9 cellular contexts compared by ENCODE assay signal in genomic region chr10:26890956-26891355, GRCh38. TPM values are rescaled to one million over a fixed set of nuclear protein-coding genes. Genes with fewer than 3 reads are reported as not detected.
DNase-seq lines count a peak whose midpoint lies in the region; ATAC-seq, FAIRE-seq and TF ChIP-seq lines count a peak whose summit lies in the region.
"Had no signal": no experiment of that assay in that cellular context is flagged by ENCODE, and none has a peak within 500 bp of the region (broad histone marks: within the 10 kb centered on the region; RNA-seq: fewer than 3 reads in every experiment).

No MANE protein-coding gene starts in this region.

- H3K36me3 ChIP-seq in fibroblast of lung (ENCODE audit: control insufficient read depth, insufficient read depth, low read length) (no peaks in the 10 kb centered on the region), pancreas (no peaks in the 10 kb centered on the region)

- 59 to 63% methylated on average over 5 of the region's 5 CpGs for WGBS in pancreas, 2 donors

- no peak for FAIRE-seq in pancreas (lab: Jason Lieb, UNC)
- FAIRE-seq: endometrium had no signal

- H2AFZ ChIP-seq in fibroblast of lung (ENCODE audit: low read length): no peak overlapping the region

- H3K4me3 ChIP-seq in fibroblast of lung (replicated peaks in 1 of 4; ENCODE audit: control extremely low read depth in 1 of 4, insufficient read depth in 1 of 4, low read depth in 3 of 4, low read length in 4 of 4) (no peak overlapping the region), pancreas (no peak overlapping the region)

- H3K27me3 Mint-ChIP-seq in activated CD4-positive, alpha-beta T cell treated with anti-CD3 and anti-CD28 coated beads for 36 hours: peaks cover 3% of the 10 kb centered on the region

- H3K4me2 ChIP-seq in fibroblast of lung (ENCODE audit: extremely low read depth, insufficient read depth, low read length): no peak overlapping the region

- H3K27me3 ChIP-seq in fibroblast of lung (ENCODE audit: control insufficient read depth, insufficient read depth, low read length) (no peaks in the 10 kb centered on the region), pancreas (peaks cover 0 to 2% (median 0%) of the 10 kb centered on the region in 4 donors)

- no peaks in the 10 kb centered on the region for H3K36me3 Mint-ChIP-seq in activated CD4-positive, alpha-beta T cell treated with anti-CD3 and anti-CD28 coated beads for 36 hours (ENCODE audit: low read depth)

- no peaks in the 10 kb centered on the region for H3K4me1 ChIP-seq in fibroblast of lung (ENCODE audit: control insufficient read depth, extremely low read depth, insufficient read depth, low read length)
- no peaks in the 10 kb centered on the region for H3K4me1 ChIP-seq in pancreas

- no peak overlapping the region for H3K27ac ChIP-seq in fibroblast of lung (ENCODE audit: insufficient read depth, low read length)
- no peak overlapping the region for H3K27ac ChIP-seq in pancreas

- H3K79me2 ChIP-seq in fibroblast of lung (ENCODE audit: control insufficient read depth, insufficient read depth, low read length): no peaks in the 10 kb centered on the region

- H3K9me3 Mint-ChIP-seq in activated CD4-positive, alpha-beta T cell treated with anti-CD3 and anti-CD28 coated beads for 36 hours (ENCODE audit: low read depth): no peaks in the 10 kb centered on the region

- TF ChIP-seq CTCF in fibroblast of lung (conservative IDR thresholded peaks at IDR 0.05 in 1 of 2, IDR thresholded peaks at IDR 0.05 in 1 of 2; ENCODE audit: low read depth in 1 of 2, low read length in 2 of 2) (peak; percentile 72 to 75), pancreas (IDR thresholded peaks at IDR 0.05) (peak in 1 of 4 donors; percentile 22)

- intact Hi-C loops in activated CD4-positive, alpha-beta T cell treated with anti-CD3 and anti-CD28 coated beads for 36 hours (cut with DNase I, micrococcal nuclease): loop anchor here in 1 of 2 experiments (1.0 kb wide), 1 partner anchor 469 kb away; no protein-coding TSS in a partner anchor
- intact Hi-C loops in pancreas (cut with DNase I): no loop called here

- DNase-seq in activated naive CD4-positive, alpha-beta T cell treated with Interleukin-2 at 50 U/mL for 16 hours: peak; percentile 34
- no peak for DNase-seq in activated naive CD4-positive, alpha-beta T cell (lab: John Stamatoyannopoulos, UW)
- DNase-seq in NCI-H2029 treated with DMSO at 0.1 percent for 48 hours (lab: John Stamatoyannopoulos, UW) (peak; percentile 1), fibroblast of lung (ENCODE audit: low read depth in 2 of 2) (peak; percentile 65 to 76), pancreas (peak in 3 of 6 donors; percentile 19 to 37 (median 19)), OCI-M2 (lab: John Stamatoyannopoulos, UW; ENCODE audit: unreplicated experiment) (no peak)
- DNase-seq in activated CD4-positive, alpha-beta T cell treated with anti-CD3 and anti-CD28 coated beads for 36 hours: peak; percentile 76

- H3K4me1 Mint-ChIP-seq in activated CD4-positive, alpha-beta T cell treated with anti-CD3 and anti-CD28 coated beads for 36 hours: no peaks in the 10 kb centered on the region

- POLR2A ChIA-PET in activated CD4-positive, alpha-beta T cell treated with anti-CD3 and anti-CD28 coated beads for 36 hours (lab: Charles Lee): no interaction called here

- no peak overlapping the region for H3K4me3 Mint-ChIP-seq in activated CD4-positive, alpha-beta T cell treated with anti-CD3 and anti-CD28 coated beads for 36 hours

- ATAC-seq in activated CD4-positive, alpha-beta T cell treated with anti-CD3 and anti-CD28 coated beads for 36 hours: peak; percentile 70
- ATAC-seq in pancreas (peak in 3 of 4 donors; percentile 58 to 65 (median 63)), GM18870 (IDR thresholded peaks at IDR 0.05; ENCODE audit: unreplicated experiment) (no peak)

- CTCF ChIA-PET in activated CD4-positive, alpha-beta T cell treated with anti-CD3 and anti-CD28 coated beads for 36 hours (lab: Charles Lee): interaction anchor here (1.6 kb wide), 1 partner anchor 10 kb away, joined by 6 read pairs; no protein-coding TSS in a partner anchor

- H3K9me3 ChIP-seq in fibroblast of lung (ENCODE audit: control insufficient read depth, insufficient read depth, low read depth, low read length) (no peaks in the 10 kb centered on the region), pancreas (no peaks in the 10 kb centered on the region)

- no peak overlapping the region for H3K27ac Mint-ChIP-seq in activated CD4-positive, alpha-beta T cell treated with anti-CD3 and anti-CD28 coated beads for 36 hours

- no peaks in the 10 kb centered on the region for H4K20me1 ChIP-seq in fibroblast of lung (ENCODE audit: control insufficient read depth, extremely low read depth, insufficient read depth, low read length)

- H3K9ac ChIP-seq in fibroblast of lung (ENCODE audit: insufficient read depth, low read length): no peak overlapping the region

RNA-seq across cellular contexts. Expression of gene ABI1, which starts 30.2 kb away (rescaled TPM):
- total RNA-seq in activated CD4-positive, alpha-beta T cell treated with anti-CD3 and anti-CD28 coated beads for 36 hours: 10 to 100 TPM; 44.2 to 56.6 TPM
- 20.5 and 29.4 TPM in 2 replicates for total RNA-seq in fibroblast of lung
- polyA plus RNA-seq in fibroblast of lung: 69.7 and 74.3 TPM in 2 replicates
- 37.0 and 39.9 TPM in 2 replicates for polyA plus RNA-seq in fibroblast of lung (2012)
- polyA minus RNA-seq in fibroblast of lung (ENCODE audit: low replicate concordance): 18.0 and 21.0 TPM in 2 replicates
- 10 to 100 TPM; 13.0 to 30.0 (median 19.2) TPM for total RNA-seq in pancreas
- polyA plus RNA-seq in pancreas: 10 to 100 TPM; 13.1 to 18.1 TPM

Comparison
In these comparisons a context has a peak if more than half of its experiments do, and no peak if none do; other contexts are left out.
1. DNase-seq: peak in activated naive CD4-positive, alpha-beta T cell treated with Interleukin-2 at 50 U/mL for 16 hours (single experiment), NCI-H2029 treated with DMSO at 0.1 percent for 48 hours (single experiment), activated CD4-positive, alpha-beta T cell treated with anti-CD3 and anti-CD28 coated beads for 36 hours (single experiment) and fibroblast of lung (2 of 2); none in activated naive CD4-positive, alpha-beta T cell (0 of 4) and OCI-M2 (single experiment).